Comparison of ENCODE assay signal across 27 cellular contexts in genomic region chr3:23926246-23926645, GRCh38.
"Had no signal": no experiment of that assay in that cellular context is flagged by ENCODE, and none has a peak within 500 bp of the region (broad histone marks: within the 10 kb centered on the region; RNA-seq: fewer than 3 reads in every experiment).

No MANE protein-coding gene starts in this region.

- DNase-seq: activated CD4-positive, alpha-beta memory T cell treated with anti-CD3 and anti-CD28 coated beads, Interleukin-2, amount 10 ng/mL, durations not matched to agents 7 days and 5 days; activated CD4-positive, alpha-beta T cell treated with anti-CD3 and anti-CD28 coated beads for 36 hours; activated CD4-positive, alpha-beta T cell treated with anti-CD3 and anti-CD28 coated beads, Interleukin-2, amount 10 ng/mL, durations not matched to agents 7 days and 5 days; activated CD4-positive, alpha-beta T cell treated with anti-CD3 and anti-CD28 coated beads, Interleukin-2, amount 50 U/mL, for 4 hours; activated CD4-positive, CD25-positive, alpha-beta regulatory T cell; activated CD4-positive, CD25-positive, alpha-beta regulatory T cell treated with anti-CD3 and anti-CD28 coated beads, Interleukin-2, amount 50 U/mL, for 72 hours; activated CD8-positive, alpha-beta memory T cell treated with anti-CD3 and anti-CD28 coated beads, Interleukin-2, amount 50 U/mL, for 48 hours; activated gamma-delta T cell; activated naive CD4-positive, alpha-beta T cell; activated naive CD4-positive, alpha-beta T cell treated with anti-CD3 and anti-CD28 coated beads, Interleukin-2, amount 50 U/mL, for 16 hours; activated naive CD8-positive, alpha-beta T cell treated with anti-CD3 and anti-CD28 coated beads for 36 hours; activated naive CD8-positive, alpha-beta T cell treated with anti-CD3 and anti-CD28 coated beads, Interleukin-2, amount 50 U/mL, for 24 hours; activated T-cell treated with anti-CD3 and anti-CD28 coated beads for 4 hours; activated T-cell treated with anti-CD3 and anti-CD28 coated beads, Interleukin-2, amount 50 U/mL, for 24 hours; activated T-cell treated with anti-CD3 and anti-CD28 coated beads, Interleukin-2, amount 50 U/mL, for 72 hours; adrenal gland; aorta; body of pancreas; cortex of kidney; effector CD8-positive, alpha-beta T cell; T-helper 17 cell; T1000 had no signal

- H3K4me3 Mint-ChIP-seq: activated CD4-positive, alpha-beta memory T cell treated with anti-CD3 and anti-CD28 coated beads, Interleukin-2, amount 10 ng/mL, durations not matched to agents 7 days and 5 days; activated CD4-positive, alpha-beta T cell treated with anti-CD3 and anti-CD28 coated beads for 36 hours; activated CD4-positive, alpha-beta T cell treated with anti-CD3 and anti-CD28 coated beads, Interleukin-2, amount 10 ng/mL, durations not matched to agents 7 days and 5 days; activated naive CD8-positive, alpha-beta T cell treated with anti-CD3 and anti-CD28 coated beads for 36 hours; activated naive CD8-positive, alpha-beta T cell treated with anti-CD3 and anti-CD28 coated beads, Interleukin-2, amount 50 U/mL, for 24 hours; activated T-cell treated with anti-CD3 and anti-CD28 coated beads, Interleukin-2, amount 50 U/mL, for 24 hours; activated T-cell treated with anti-CD3 and anti-CD28 coated beads, Interleukin-2, amount 50 U/mL, for 72 hours; T-helper 17 cell; T-helper 2 cell treated with Interferon-gamma antibody and Interleukin-4, amounts not matched to agents 5 μg/mL and 100 μg/mL, for 36 hours had no signal

- H3K4me1 ChIP-seq: adrenal gland, body of pancreas had no signal

- H3K27me3 Mint-ChIP-seq: activated CD4-positive, alpha-beta memory T cell treated with anti-CD3 and anti-CD28 coated beads, Interleukin-2, amount 10 ng/mL, durations not matched to agents 7 days and 5 days; activated CD4-positive, alpha-beta T cell treated with anti-CD3 and anti-CD28 coated beads for 36 hours; activated CD4-positive, alpha-beta T cell treated with anti-CD3 and anti-CD28 coated beads, Interleukin-2, amount 10 ng/mL, durations not matched to agents 7 days and 5 days; activated naive CD8-positive, alpha-beta T cell treated with anti-CD3 and anti-CD28 coated beads for 36 hours; activated naive CD8-positive, alpha-beta T cell treated with anti-CD3 and anti-CD28 coated beads, Interleukin-2, amount 50 U/mL, for 24 hours; activated T-cell treated with anti-CD3 and anti-CD28 coated beads, Interleukin-2, amount 50 U/mL, for 24 hours had no signal

- H3K27me3 ChIP-seq: adrenal gland, body of pancreas had no signal

- H3K4me1 Mint-ChIP-seq: activated CD4-positive, alpha-beta memory T cell treated with anti-CD3 and anti-CD28 coated beads, Interleukin-2, amount 10 ng/mL, durations not matched to agents 7 days and 5 days; activated naive CD8-positive, alpha-beta T cell treated with anti-CD3 and anti-CD28 coated beads for 36 hours; activated naive CD8-positive, alpha-beta T cell treated with anti-CD3 and anti-CD28 coated beads, Interleukin-2, amount 50 U/mL, for 24 hours had no signal

- ATAC-seq: activated CD4-positive, alpha-beta T cell treated with anti-CD3 and anti-CD28 coated beads for 36 hours; activated naive CD8-positive, alpha-beta T cell treated with anti-CD3 and anti-CD28 coated beads, Interleukin-2, amount 50 U/mL, for 24 hours; activated T-cell treated with anti-CD3 and anti-CD28 coated beads, Interleukin-2, amount 50 U/mL, for 72 hours; body of pancreas; esophagus mucosa; T-helper 17 cell had no signal

- H3K27ac Mint-ChIP-seq: activated CD4-positive, alpha-beta memory T cell treated with anti-CD3 and anti-CD28 coated beads, Interleukin-2, amount 10 ng/mL, durations not matched to agents 7 days and 5 days; activated CD4-positive, alpha-beta T cell treated with anti-CD3 and anti-CD28 coated beads for 36 hours; activated CD4-positive, alpha-beta T cell treated with anti-CD3 and anti-CD28 coated beads, Interleukin-2, amount 10 ng/mL, durations not matched to agents 7 days and 5 days; activated naive CD8-positive, alpha-beta T cell treated with anti-CD3 and anti-CD28 coated beads for 36 hours; activated naive CD8-positive, alpha-beta T cell treated with anti-CD3 and anti-CD28 coated beads, Interleukin-2, amount 50 U/mL, for 24 hours; activated T-cell treated with anti-CD3 and anti-CD28 coated beads, Interleukin-2, amount 50 U/mL, for 24 hours; T-helper 17 cell; T-helper 2 cell treated with Interferon-gamma antibody and Interleukin-4, amounts not matched to agents 5 μg/mL and 100 μg/mL, for 36 hours had no signal

- H3K27ac ChIP-seq: adrenal gland, body of pancreas had no signal

- H3K9me3 Mint-ChIP-seq: activated CD4-positive, alpha-beta memory T cell treated with anti-CD3 and anti-CD28 coated beads, Interleukin-2, amount 10 ng/mL, durations not matched to agents 7 days and 5 days; activated CD4-positive, alpha-beta T cell treated with anti-CD3 and anti-CD28 coated beads, Interleukin-2, amount 10 ng/mL, durations not matched to agents 7 days and 5 days; activated naive CD8-positive, alpha-beta T cell treated with anti-CD3 and anti-CD28 coated beads for 36 hours; activated naive CD8-positive, alpha-beta T cell treated with anti-CD3 and anti-CD28 coated beads, Interleukin-2, amount 50 U/mL, for 24 hours; activated T-cell treated with anti-CD3 and anti-CD28 coated beads, Interleukin-2, amount 50 U/mL, for 24 hours; activated T-cell treated with anti-CD3 and anti-CD28 coated beads, Interleukin-2, amount 50 U/mL, for 72 hours; T-helper 2 cell treated with Interferon-gamma antibody and Interleukin-4, amounts not matched to agents 5 μg/mL and 100 μg/mL, for 36 hours had no signal

- H3K4me3 ChIP-seq: adrenal gland, body of pancreas had no signal

- FAIRE-seq: colon, endometrium, frontal cortex had no signal

- H3K9me3 ChIP-seq: adrenal gland, body of pancreas had no signal
